In the genomic region with DNA sequence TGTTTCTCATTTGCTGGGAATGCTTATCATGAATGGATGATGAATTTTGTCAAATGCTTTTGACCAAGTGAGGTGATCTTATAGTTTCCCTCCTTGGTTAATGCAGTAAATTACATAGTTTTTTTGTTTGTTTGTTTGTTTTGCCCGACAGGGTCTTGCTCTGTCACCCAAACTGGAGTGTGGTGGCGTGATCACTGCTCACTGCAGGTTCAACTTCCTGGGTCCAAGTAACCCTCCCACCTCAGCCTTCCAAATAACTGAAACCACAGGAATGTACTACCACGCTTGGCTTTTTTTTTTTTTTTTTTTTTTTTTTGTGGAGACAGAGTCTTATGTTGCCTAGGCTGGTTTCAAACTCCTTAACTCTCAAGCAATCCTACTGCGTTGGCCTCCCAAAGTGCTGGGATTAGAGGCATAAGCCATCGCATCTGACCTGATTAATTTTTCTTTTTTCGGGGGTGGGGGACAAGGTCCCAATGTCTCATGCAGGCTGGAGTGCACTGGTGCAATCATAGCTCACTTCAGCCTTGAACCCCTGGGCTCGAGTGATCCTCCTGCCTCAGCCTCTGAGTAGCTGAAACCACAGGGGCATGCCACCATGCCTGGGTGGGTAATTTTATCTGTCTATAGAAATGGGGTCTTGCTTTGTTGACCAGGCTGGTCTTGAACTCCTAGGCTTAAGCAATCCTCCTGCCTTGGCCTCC, we compare ENCODE assay signal across 15 cellular contexts. TPM values are rescaled to one million over a fixed set of nuclear protein-coding genes. Genes with fewer than 3 reads are reported as not detected.
DNase-seq lines count a peak whose midpoint lies in the region; ATAC-seq, FAIRE-seq and TF ChIP-seq lines count a peak whose summit lies in the region.
"Had no signal": no experiment of that assay in that cellular context is flagged by ENCODE, and none has a peak within 500 bp of the region (broad histone marks: within the 10 kb centered on the region; RNA-seq: fewer than 3 reads in every experiment).

No MANE protein-coding gene starts in this region.

- TF ChIP-seq CTCF in HepG2 (CRISPR knock-in tag; IDR thresholded peaks at IDR 0.05) (no peak), right lobe of liver (IDR thresholded peaks at IDR 0.05) (no peak)

- TF ChIP-seq POLR2A in HepG2 (IDR thresholded peaks at IDR 0.05; ENCODE audit: insufficient read depth in 1 of 2, low read depth in 2 of 2, low read length in 2 of 2) = no peak
- no peak for TF ChIP-seq POLR2A in right lobe of liver (IDR thresholded peaks at IDR 0.05)

- H3K4me2 ChIP-seq in HepG2 (ENCODE audit: low read depth, low read length) = 0 out of 2 replicates have a peak overlapping the region, but pooled peaks have one; percentile 3

- no peaks in the 10 kb centered on the region for H3K27me3 ChIP-seq in HepG2 (ENCODE audit: control insufficient read depth in 1 of 2, insufficient read depth in 2 of 2, low read length in 2 of 2)
- no peaks in the 10 kb centered on the region for H3K27me3 ChIP-seq in right lobe of liver
- H3K27me3 ChIP-seq in iPS-20b (ENCODE audit: insufficient read depth, low read length) = no peaks in the 10 kb centered on the region
- H3K27me3 ChIP-seq: breast epithelium, spleen had no signal

- no TSS peak for BruUV-seq in HepG2 (replicated peaks; lab: Mats Ljungman, UMichigan)

- no peak overlapping the region for H3K4me3 ChIP-seq in HepG2 (replicated peaks in 1 of 3; ENCODE audit: insufficient read depth in 1 of 3, low read depth in 2 of 3, low read length in 3 of 3)
- no peak overlapping the region for H3K4me3 ChIP-seq in right lobe of liver
- no peak overlapping the region for H3K4me3 ChIP-seq in iPS-20b (ENCODE audit: low read length)
- H3K4me3 ChIP-seq: breast epithelium, spleen had no signal

- H4K20me1 ChIP-seq in HepG2 (ENCODE audit: insufficient read depth, low read length) = no peaks in the 10 kb centered on the region

- TF ChIP-seq EP300 in HepG2 (IDR thresholded peaks at IDR 0.05; ENCODE audit: low read depth in 2 of 2, low read length in 2 of 2) = no peak
- no peak for TF ChIP-seq EP300 in HepG2 (CRISPR knock-in tag; IDR thresholded peaks at IDR 0.05; ENCODE audit: borderline replicate concordance)

- POLR2A ChIA-PET in HepG2 (lab: Yijun Ruan, JAX) = no interaction called here

- in situ Hi-C loops in HepG2 (cut with HindIII; ENCODE audit: extremely low pct_ligation_motif_present, low pct_unique_long_range_greater_than_20kb) = no loop called here

- TF ChIP-seq RAD21 in HepG2 (CRISPR knock-in tag; IDR thresholded peaks at IDR 0.05) = no peak

- H2AFZ ChIP-seq in HepG2 (ENCODE audit: low read length) = no peak overlapping the region

- H3K36me3 ChIP-seq in HepG2 (replicated peaks in 1 of 2; ENCODE audit: control insufficient read depth in 1 of 2, insufficient read depth in 2 of 2, low read length in 2 of 2) (peaks cover 5 to 17% of the 10 kb centered on the region in 2 experiments; a peak in 2 of 5 replicates), right lobe of liver (peaks cover 0 to 2% (median 0%) of the 10 kb centered on the region in 4 donors), iPS-20b (ENCODE audit: insufficient read depth, low read depth, low read length) (peaks cover 60% of the 10 kb centered on the region)
- H3K36me3 ChIP-seq: breast epithelium had no signal

- CTCF ChIA-PET in HepG2 (lab: Yijun Ruan, JAX; ENCODE audit: low intra/inter-chr PET ratio, low total read pairs) = no interaction called here

- peaks cover 20% of the 10 kb centered on the region for H3K4me1 ChIP-seq in HepG2 (ENCODE audit: insufficient read depth, low read length)
- H3K4me1 ChIP-seq in right lobe of liver = no peaks in the 10 kb centered on the region
- no peaks in the 10 kb centered on the region for H3K4me1 ChIP-seq in iPS-20b (ENCODE audit: insufficient read depth, low read length)
- H3K4me1 ChIP-seq: breast epithelium had no signal

- peak; percentile 4 for FAIRE-seq in HepG2 (lab: Jason Lieb, UNC)
- FAIRE-seq: islet of Langerhans had no signal

- ATAC-seq in HepG2 = peak; percentile 50
- no peak for ATAC-seq in right lobe of liver
- no peak for ATAC-seq in HG02840 (IDR thresholded peaks at IDR 0.05; ENCODE audit: low FRiP score, unreplicated experiment)
- ATAC-seq in GM19351 (IDR thresholded peaks at IDR 0.05; ENCODE audit: unreplicated experiment) = no peak

- 66% methylated on average over 7 of the region's 7 CpGs for WGBS in HepG2 (ENCODE audit: low lambda C conversion rate)
- 95% methylated on average over 6 of the region's 7 CpGs for WGBS in right lobe of liver (ENCODE audit: insufficient coverage, low coverage, low lambda C conversion rate, missing lambda C conversion rate)

- H3K27ac ChIP-seq in HepG2 (ENCODE audit: extremely low read length, insufficient read depth, low read length) (peak overlapping the region; percentile 32), right lobe of liver (no peak overlapping the region), iPS-20b (ENCODE audit: low read length) (no peak overlapping the region)
- H3K27ac ChIP-seq: 22Rv1, spleen had no signal

- intact Hi-C loops in HepG2 (cut with micrococcal nuclease; ENCODE audit: unreplicated experiment) (no loop called here), right lobe of liver (cut with DNase I) (no loop called here)

- DNase-seq in HepG2 (ENCODE audit: low spot score) = peak; percentile 66
- DNase-seq in right lobe of liver = no peak
- DNase-seq in astrocyte of the hippocampus (ENCODE audit: low read depth, low spot score) = peak; percentile 89
- no peak for DNase-seq in stimulated activated CD4-positive, alpha-beta T cell treated with anti-CD3 and anti-CD28 coated beads, Interleukin-4, amount 100 ng/mL, for 24 hours
- no peak for DNase-seq in middle frontal gyrus (ENCODE audit: extremely low spot score, low spot score)
- DNase-seq: activated CD4-positive, alpha-beta T cell treated with anti-CD3 and anti-CD28 coated beads for 4 hours; erythroblast; GOT3; spleen had no signal

- H3K79me2 ChIP-seq in HepG2 (ENCODE audit: insufficient read depth, low read length) = peaks cover 9% of the 10 kb centered on the region

- no peak overlapping the region for H3K9ac ChIP-seq in HepG2 (ENCODE audit: insufficient read depth, low read depth, low read length)
- H3K9ac ChIP-seq in iPS-20b (ENCODE audit: low read depth, low read length) = peak overlapping the region; percentile 11; the same call in 1 of the 2 replicates

- H3K9me3 ChIP-seq in HepG2 (ENCODE audit: low read length) (no peaks in the 10 kb centered on the region), right lobe of liver (no peaks in the 10 kb centered on the region), iPS-20b (ENCODE audit: insufficient read depth, low read depth, low read length) (no peaks in the 10 kb centered on the region)
- H3K9me3 ChIP-seq: breast epithelium, spleen had no signal

TF ChIP-seq in HepG2, 621 proteins besides CTCF, POLR2A, EP300 and RAD21 (continues in another document):
- TF ChIP-seq TBP (CRISPR knock-in tag; IDR thresholded peaks at IDR 0.05) (no peak), TMF1 (CRISPR knock-in tag; IDR thresholded peaks at IDR 0.05; ENCODE audit: low read depth) (no peak), CBFB (CRISPR knock-in tag; IDR thresholded peaks at IDR 0.05) (peak; percentile 38; the same call in 1 of the 2 replicates), NCOA2 (CRISPR knock-in tag; IDR thresholded peaks at IDR 0.05) (0 out of 2 replicates have a peak, but pooled peaks have one; percentile 20), TEAD3 (CRISPR knock-in tag; optimal IDR thresholded peaks at IDR 0.05; ENCODE audit: borderline replicate concordance) (peak; percentile 55)
- TF ChIP-seq, protein P1, sequence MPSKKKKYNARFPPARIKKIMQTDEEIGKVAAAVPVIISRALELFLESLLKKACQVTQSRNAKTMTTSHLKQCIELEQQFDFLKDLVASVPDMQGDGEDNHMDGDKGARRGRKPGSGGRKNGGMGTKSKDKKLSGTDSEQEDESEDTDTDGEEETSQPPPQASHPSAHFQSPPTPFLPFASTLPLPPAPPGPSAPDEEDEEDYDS (CRISPR knock-in tag; IDR thresholded peaks at IDR 0.05) = no peak
- TF ChIP-seq, protein P2, sequence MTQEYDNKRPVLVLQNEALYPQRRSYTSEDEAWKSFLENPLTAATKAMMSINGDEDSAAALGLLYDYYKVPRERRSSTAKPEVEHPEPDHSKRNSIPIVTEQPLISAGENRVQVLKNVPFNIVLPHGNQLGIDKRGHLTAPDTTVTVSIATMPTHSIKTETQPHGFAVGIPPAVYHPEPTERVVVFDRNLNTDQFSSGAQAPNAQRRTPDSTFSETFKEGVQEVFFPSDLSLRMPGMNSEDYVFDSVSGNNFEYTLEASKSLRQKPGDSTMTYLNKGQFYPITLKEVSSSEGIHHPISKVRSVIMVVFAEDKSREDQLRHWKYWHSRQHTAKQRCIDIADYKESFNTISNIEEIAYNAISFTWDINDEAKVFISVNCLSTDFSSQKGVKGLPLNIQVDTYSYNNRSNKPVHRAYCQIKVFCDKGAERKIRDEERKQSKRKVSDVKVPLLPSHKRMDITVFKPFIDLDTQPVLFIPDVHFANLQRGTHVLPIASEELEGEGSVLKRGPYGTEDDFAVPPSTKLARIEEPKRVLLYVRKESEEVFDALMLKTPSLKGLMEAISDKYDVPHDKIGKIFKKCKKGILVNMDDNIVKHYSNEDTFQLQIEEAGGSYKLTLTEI (CRISPR knock-in tag; conservative IDR thresholded peaks at IDR 0.05) = no peak

RNA-seq across cellular contexts. Expression of gene SMAD2, which starts 48.6 kb away (rescaled TPM):
- total RNA-seq in HepG2 (2016; rRNA removed; fragmentation: Illumina TruSeq; extraction: Trizol) = 96.2 and 132 TPM in 2 replicates
- total RNA-seq in HepG2 (2016; cell fraction: cytosol; rRNA removed; fragmentation: Illumina TruSeq; extraction: Trizol; ENCODE audit: low read depth) = 162 and 182 TPM in 2 replicates
- 95.6 and 122 TPM in 2 replicates for total RNA-seq in HepG2 (2016; cell fraction: insoluble cytoplasmic fraction; rRNA removed; fragmentation: Illumina TruSeq; extraction: Trizol)
- total RNA-seq in HepG2 (2016; cell fraction: membrane; rRNA removed; fragmentation: Illumina TruSeq; extraction: Trizol) = 148 and 164 TPM in 2 replicates
- 74.9 and 75.8 TPM in 2 replicates for total RNA-seq in HepG2 (2016; cell fraction: nucleus; rRNA removed; fragmentation: Illumina TruSeq; extraction: Trizol)
- polyA plus RNA-seq in HepG2 (2011; rRNA removed) = 34.0 and 40.2 TPM in 2 replicates
- 22.8 and 32.4 TPM in 2 replicates for polyA plus RNA-seq in HepG2 (2011; cell fraction: cytosol; rRNA removed)
- polyA plus RNA-seq in HepG2 (2011; cell fraction: nucleus; rRNA removed) = 16.3 and 21.0 TPM in 2 replicates
- 48.7 and 54.8 TPM in 2 replicates for polyA plus RNA-seq in HepG2 (2012)
- 61.1 and 63.8 TPM in 2 replicates for polyA plus RNA-seq in HepG2 (2016; cell fraction: cytosol; fragmentation: Illumina TruSeq; extraction: Trizol; ENCODE audit: low read depth)
- polyA plus RNA-seq in HepG2 (2016; cell fraction: insoluble cytoplasmic fraction; fragmentation: Illumina TruSeq; extraction: Trizol; ENCODE audit: low read depth) = 69.3 and 70.0 TPM in 2 replicates
- 82.3 and 86.6 TPM in 2 replicates for polyA plus RNA-seq in HepG2 (2016; cell fraction: membrane; fragmentation: Illumina TruSeq; extraction: Trizol; ENCODE audit: low read depth)
- 36.9 and 38.6 TPM in 2 replicates for polyA plus RNA-seq in HepG2 (2016; cell fraction: nucleus; fragmentation: Illumina TruSeq; extraction: Trizol; ENCODE audit: insufficient read depth, low read depth)
- polyA minus RNA-seq in HepG2 (2011; rRNA and poly(A)+ RNA removed; ENCODE audit: low replicate concordance) = 48.2 and 195 TPM in 2 replicates
- polyA minus RNA-seq in HepG2 (2011; cell fraction: cytosol; rRNA and poly(A)+ RNA removed) = 51.8 and 65.1 TPM in 2 replicates
- polyA minus RNA-seq in HepG2 (2011; cell fraction: nucleus; rRNA and poly(A)+ RNA removed) = 86.8 and 96.2 TPM in 2 replicates
- total RNA-seq in right lobe of liver = 10 to 100 TPM; 31.2 to 46.1 (median 36.0) TPM

Comparison
In these comparisons a context has a peak if more than half of its experiments do, and no peak if none do; other contexts are left out.
1. DNase-seq: peak in HepG2 (single experiment) and astrocyte of the hippocampus (single experiment); none in right lobe of liver (0 of 3), stimulated activated CD4-positive, alpha-beta T cell treated with anti-CD3 and anti-CD28 coated beads, Interleukin-4, amount 100 ng/mL, for 24 hours (single experiment) and middle frontal gyrus (single experiment).